ENCODE assay signal across 8 cellular contexts in genomic region chr6:77650098-77650663, GRCh38. TPM values are rescaled to one million over a fixed set of nuclear protein-coding genes. Genes with fewer than 3 reads are reported as not detected.
DNase-seq lines count a peak whose midpoint lies in the region; ATAC-seq, FAIRE-seq and TF ChIP-seq lines count a peak whose summit lies in the region.

No MANE protein-coding gene starts in this region.

- no peaks in the 10 kb centered on the region for H3K36me3 Mint-ChIP-seq in astrocyte (ENCODE audit: low read depth, unreplicated experiment)
- no peaks in the 10 kb centered on the region for H3K36me3 Mint-ChIP-seq in Caco-2 (ENCODE audit: insufficient read depth, unreplicated experiment)

- POLR2A ChIA-PET in Caco-2 (lab: Charles Lee): no interaction called here

- no peaks in the 10 kb centered on the region for H4K20me1 ChIP-seq in astrocyte (ENCODE audit: insufficient read depth, low read length)

- H3K79me2 ChIP-seq in astrocyte (ENCODE audit: insufficient read depth, low read length): no peaks in the 10 kb centered on the region

- H3K27ac Mint-ChIP-seq in astrocyte (ENCODE audit: unreplicated experiment) (peak overlapping the region; percentile 85), Caco-2 (ENCODE audit: unreplicated experiment) (no peak overlapping the region)

- BruUV-seq in Caco-2 (replicated peaks; lab: Mats Ljungman, UMichigan): no TSS peak

- intact Hi-C loops in Caco-2 (cut with micrococcal nuclease; ENCODE audit: unreplicated experiment): no loop called here

- H3K27me3 ChIP-seq in astrocyte (ENCODE audit: insufficient read depth, low read length) (no peaks in the 10 kb centered on the region), thoracic aorta (replicated peaks; ENCODE audit: insufficient read depth) (no peaks in the 10 kb centered on the region), Caco-2 (replicated peaks; ENCODE audit: control insufficient read depth, insufficient read depth, low read length) (no peaks in the 10 kb centered on the region)
- no peaks in the 10 kb centered on the region for H3K27me3 ChIP-seq in effector memory CD4-positive, alpha-beta T cell (replicated peaks; ENCODE audit: control insufficient read depth, insufficient read depth, low read length, poor library complexity, severe bottlenecking)

- H3K9me3 ChIP-seq in astrocyte (ENCODE audit: insufficient read depth, low read depth, low read length) (no peaks in the 10 kb centered on the region), thoracic aorta (no peaks in the 10 kb centered on the region), Caco-2 (no peaks in the 10 kb centered on the region)
- no peaks in the 10 kb centered on the region for H3K9me3 ChIP-seq in effector memory CD4-positive, alpha-beta T cell (ENCODE audit: control insufficient read depth, low read length)

- H3K4me3 Mint-ChIP-seq in astrocyte (ENCODE audit: unreplicated experiment) (peak overlapping the region; percentile 86), Caco-2 (ENCODE audit: unreplicated experiment) (no peak overlapping the region)

- no peak overlapping the region for H3K4me3 ChIP-seq in astrocyte (ENCODE audit: insufficient read depth, low read depth, low read length)
- H3K4me3 ChIP-seq in thoracic aorta: peak overlapping the region; percentile 60
- H3K4me3 ChIP-seq in effector memory CD4-positive, alpha-beta T cell (ENCODE audit: insufficient read depth, low read depth, low read length, poor library complexity, severe bottlenecking): no peak overlapping the region
- no peak overlapping the region for H3K4me3 ChIP-seq in Caco-2 (ENCODE audit: low read depth, low read length)

- ATAC-seq in HG03442 (IDR thresholded peaks at IDR 0.05; ENCODE audit: unreplicated experiment) (peak; percentile 44), thoracic aorta (ENCODE audit: insufficient number of reproducible peaks, low FRiP score, low read depth) (no peak)

- no peaks in the 10 kb centered on the region for H3K4me1 ChIP-seq in astrocyte (ENCODE audit: insufficient read depth, low read length)
- no peaks in the 10 kb centered on the region for H3K4me1 ChIP-seq in thoracic aorta (ENCODE audit: control insufficient read depth in 1 of 2, low read depth in 2 of 2)
- no peaks in the 10 kb centered on the region for H3K4me1 ChIP-seq in effector memory CD4-positive, alpha-beta T cell (ENCODE audit: control insufficient read depth, insufficient read depth, low read length, poor library complexity, severe bottlenecking)
- H3K4me1 ChIP-seq in Caco-2: no peaks in the 10 kb centered on the region

- peak overlapping the region; percentile 64 for H2AFZ ChIP-seq in astrocyte (ENCODE audit: low read depth, low read length)

- TF ChIP-seq CTCF in GM13976 (IDR thresholded peaks at IDR 0.05; ENCODE audit: borderline replicate concordance, control extremely low read depth, extremely low read depth, insufficient read depth, missing control alignments) (peak; percentile 41), astrocyte (IDR thresholded peaks at IDR 0.05; ENCODE audit: insufficient read depth, low read depth, low read length) (peak; percentile 11), thoracic aorta (IDR thresholded peaks at IDR 0.05) (no peak), Caco-2 (IDR thresholded peaks at IDR 0.05; ENCODE audit: insufficient read depth in 1 of 2, low read depth in 1 of 2, low read length in 1 of 2, severe bottlenecking in 1 of 2, unreplicated experiment in 1 of 2) (no peak)

- H3K4me1 Mint-ChIP-seq in astrocyte (ENCODE audit: low read depth, unreplicated experiment) (peaks cover 7% of the 10 kb centered on the region), Caco-2 (ENCODE audit: low read depth, unreplicated experiment) (no peaks in the 10 kb centered on the region)

- H3K9me3 Mint-ChIP-seq in astrocyte (ENCODE audit: unreplicated experiment) (no peaks in the 10 kb centered on the region), Caco-2 (ENCODE audit: unreplicated experiment) (no peaks in the 10 kb centered on the region)

- H3K36me3 ChIP-seq in astrocyte (ENCODE audit: insufficient read depth, low read length) (no peaks in the 10 kb centered on the region), thoracic aorta (no peaks in the 10 kb centered on the region), Caco-2 (ENCODE audit: control insufficient read depth, insufficient read depth, low read length) (no peaks in the 10 kb centered on the region)
- no peaks in the 10 kb centered on the region for H3K36me3 ChIP-seq in effector memory CD4-positive, alpha-beta T cell (ENCODE audit: control insufficient read depth, insufficient read depth, low read length)

- no peak overlapping the region for H3K9ac ChIP-seq in astrocyte (ENCODE audit: low read length)

- H3K27me3 Mint-ChIP-seq in astrocyte (ENCODE audit: low read depth, unreplicated experiment) (no peaks in the 10 kb centered on the region), Caco-2 (ENCODE audit: insufficient read depth, unreplicated experiment) (no peaks in the 10 kb centered on the region)

- in situ Hi-C loops in GM13976 (cut with MboI; ENCODE audit: low sequenced_read_pairs, unreplicated experiment): no loop called here

- DNase-seq in GM13976 (ENCODE audit: low spot score) (peak; percentile 46), astrocyte (ENCODE audit: low read depth) (no peak), kidney tubule cell (ENCODE audit: low spot score) (peak; percentile 77), thoracic aorta (ENCODE audit: low spot score) (no peak), urothelium cell line (ENCODE audit: low spot score) (no peak), Caco-2 (no peak)
- DNase-seq in effector memory CD4-positive, alpha-beta T cell: no peak

- H3K27ac ChIP-seq in astrocyte (ENCODE audit: low read depth, low read length): no peak overlapping the region
- no peak overlapping the region for H3K27ac ChIP-seq in thoracic aorta
- H3K27ac ChIP-seq in effector memory CD4-positive, alpha-beta T cell (ENCODE audit: insufficient read depth, low read length, poor library complexity, severe bottlenecking): no peak overlapping the region

- peak overlapping the region; percentile 61 for H3K4me2 ChIP-seq in astrocyte (ENCODE audit: low read length)

- FAIRE-seq in astrocyte (lab: Jason Lieb, UNC) (no peak), urothelium cell line (lab: Jason Lieb, UNC) (no peak)

- CTCF ChIA-PET in Caco-2 (lab: Charles Lee): no interaction called here

RNA-seq across cellular contexts. Expression of gene MEI4, which starts 2.7 kb away (rescaled TPM):
- total RNA-seq in astrocyte: 0.54 and 0.58 TPM in 2 replicates
- total RNA-seq in thoracic aorta: not detected
- total RNA-seq in Caco-2 (2022): not detected in 2 replicates

Comparison
In these comparisons a context has a peak if more than half of its experiments do, and no peak if none do; other contexts are left out.
1. DNase-seq: peak in GM13976 (single experiment) and kidney tubule cell (single experiment); none in astrocyte (single experiment), thoracic aorta (single experiment), urothelium cell line (single experiment), effector memory CD4-positive, alpha-beta T cell (0 of 3) and Caco-2 (0 of 2).
2. CTCF ChIP-seq: peak in GM13976 (single experiment) and astrocyte (single experiment); none in thoracic aorta (single experiment) and Caco-2 (0 of 2).